ENCODE assay signal across 18 cellular contexts in genomic region chr6:95545226-95545625, GRCh38. TPM values are rescaled to one million over a fixed set of nuclear protein-coding genes. Genes with fewer than 3 reads are reported as not detected.
DNase-seq lines count a peak whose midpoint lies in the region; ATAC-seq, FAIRE-seq and TF ChIP-seq lines count a peak whose summit lies in the region.
"Had no signal": no experiment of that assay in that cellular context is flagged by ENCODE, and none has a peak within 500 bp of the region (broad histone marks: within the 10 kb centered on the region; RNA-seq: fewer than 3 reads in every experiment).

No MANE protein-coding gene starts in this region.

- H3K4me3 ChIP-seq in fibroblast of pulmonary artery (replicated peaks; ENCODE audit: low read depth, low read length) (no peak overlapping the region), neuronal stem cell (ENCODE audit: low read length in 2 of 2) (no peak overlapping the region)
- H3K4me3 ChIP-seq: dorsolateral prefrontal cortex, upper lobe of left lung had no signal

- peaks cover 2% of the 10 kb centered on the region for H3K27me3 Mint-ChIP-seq in activated CD8-positive, alpha-beta memory T cell treated with anti-CD3 and anti-CD28 coated beads, Interleukin-2, amount 10 ng/mL, durations not matched to agents 7 days and 5 days
- H3K27me3 Mint-ChIP-seq: activated CD4-positive, alpha-beta T cell treated with anti-CD3 and anti-CD28 coated beads for 36 hours; stimulated activated memory B cell treated with anti-CD40 and anti-IgM and Interleukin-4, amounts not matched to agents 10 μg/mL and 1 μg/mL and 100 μg/mL, for 72 hours had no signal

- no peak overlapping the region for H4K91ac ChIP-seq in neuronal stem cell (ENCODE audit: low read depth, low read length, poor library complexity)

- H3K79me1 ChIP-seq in neuronal stem cell (ENCODE audit: low read depth, low read length) = no peaks in the 10 kb centered on the region

- H2BK12ac ChIP-seq in neuronal stem cell (ENCODE audit: low read length) = no peak overlapping the region

- H3K4me1 Mint-ChIP-seq in activated CD8-positive, alpha-beta memory T cell treated with anti-CD3 and anti-CD28 coated beads, Interleukin-2, amount 10 ng/mL, durations not matched to agents 7 days and 5 days = no peaks in the 10 kb centered on the region
- H3K4me1 Mint-ChIP-seq: activated CD4-positive, alpha-beta T cell treated with anti-CD3 and anti-CD28 coated beads for 36 hours; CD4-positive, CD25-positive, alpha-beta regulatory T cell; stimulated activated memory B cell treated with anti-CD40 and anti-IgM and Interleukin-4, amounts not matched to agents 10 μg/mL and 1 μg/mL and 100 μg/mL, for 72 hours had no signal

- H3K36me3 ChIP-seq in neuronal stem cell (replicated peaks in 1 of 2; ENCODE audit: control insufficient read depth in 2 of 2, insufficient read depth in 2 of 2, low read length in 2 of 2) = no peaks in the 10 kb centered on the region
- H3K36me3 ChIP-seq: upper lobe of left lung had no signal

- H4K8ac ChIP-seq in neuronal stem cell (ENCODE audit: low read depth, low read length) = no peak overlapping the region

- no peak overlapping the region for H3K27ac Mint-ChIP-seq in activated CD8-positive, alpha-beta memory T cell treated with anti-CD3 and anti-CD28 coated beads, Interleukin-2, amount 10 ng/mL, durations not matched to agents 7 days and 5 days
- H3K27ac Mint-ChIP-seq: activated CD4-positive, alpha-beta T cell treated with anti-CD3 and anti-CD28 coated beads for 36 hours; activated naive CD4-positive, alpha-beta T cell treated with anti-CD3 and anti-CD28 coated beads for 36 hours; CD4-positive, CD25-positive, alpha-beta regulatory T cell; stimulated activated memory B cell treated with anti-CD40 and anti-IgM and Interleukin-4, amounts not matched to agents 10 μg/mL and 1 μg/mL and 100 μg/mL, for 72 hours had no signal

- no peak overlapping the region for H3K4me2 ChIP-seq in neuronal stem cell (ENCODE audit: insufficient read depth, low read length, poor library complexity, severe bottlenecking)

- H3K9me3 ChIP-seq in neuronal stem cell (replicated peaks in 1 of 2; ENCODE audit: control insufficient read depth in 2 of 2, insufficient read depth in 1 of 2, low read depth in 1 of 2, low read length in 2 of 2) = no peaks in the 10 kb centered on the region
- H3K9me3 ChIP-seq: upper lobe of left lung had no signal

- H3K27ac ChIP-seq in neuronal stem cell (replicated peaks; ENCODE audit: low read length) = no peak overlapping the region
- H3K27ac ChIP-seq: dorsolateral prefrontal cortex had no signal

- peak overlapping the region; percentile 10 for H2AFZ ChIP-seq in neuronal stem cell (ENCODE audit: low read length)
- H2AFZ ChIP-seq: parathyroid adenoma had no signal

- no peaks in the 10 kb centered on the region for H3K27me3 ChIP-seq in neuronal stem cell (ENCODE audit: control insufficient read depth in 3 of 3, insufficient read depth in 3 of 3, low read depth in 1 of 3, low read length in 3 of 3)
- H3K27me3 ChIP-seq: dorsolateral prefrontal cortex, upper lobe of left lung had no signal

- H3K23ac ChIP-seq in neuronal stem cell (ENCODE audit: low read depth, low read length, poor library complexity) = no peak overlapping the region

- no peak overlapping the region for H3K4me3 Mint-ChIP-seq in activated CD8-positive, alpha-beta memory T cell treated with anti-CD3 and anti-CD28 coated beads, Interleukin-2, amount 10 ng/mL, durations not matched to agents 7 days and 5 days
- H3K4me3 Mint-ChIP-seq: activated CD4-positive, alpha-beta T cell treated with anti-CD3 and anti-CD28 coated beads for 36 hours; activated naive CD4-positive, alpha-beta T cell treated with anti-CD3 and anti-CD28 coated beads for 36 hours; CD4-positive, CD25-positive, alpha-beta regulatory T cell; stimulated activated memory B cell treated with anti-CD40 and anti-IgM and Interleukin-4, amounts not matched to agents 10 μg/mL and 1 μg/mL and 100 μg/mL, for 72 hours had no signal

- H3K36me3 Mint-ChIP-seq in activated CD8-positive, alpha-beta memory T cell treated with anti-CD3 and anti-CD28 coated beads, Interleukin-2, amount 10 ng/mL, durations not matched to agents 7 days and 5 days = no peaks in the 10 kb centered on the region
- H3K36me3 Mint-ChIP-seq: CD4-positive, CD25-positive, alpha-beta regulatory T cell; stimulated activated memory B cell treated with anti-CD40 and anti-IgM and Interleukin-4, amounts not matched to agents 10 μg/mL and 1 μg/mL and 100 μg/mL, for 72 hours had no signal

- FAIRE-seq in D721Med (lab: Jason Lieb, UNC) = peak; percentile 82

- no peak overlapping the region for H2AK5ac ChIP-seq in neuronal stem cell (ENCODE audit: low read depth, low read length)

- H3K9ac ChIP-seq in neuronal stem cell (ENCODE audit: low read depth, low read length, poor library complexity) = no peak overlapping the region
- H3K9ac ChIP-seq: parathyroid adenoma had no signal

- H3K18ac ChIP-seq in neuronal stem cell (ENCODE audit: low read length) = no peak overlapping the region

- no peak for ATAC-seq in HG03354 (IDR thresholded peaks at IDR 0.05; ENCODE audit: poor library complexity, severe bottlenecking, unreplicated experiment)
- no peak for ATAC-seq in activated CD8-positive, alpha-beta memory T cell treated with anti-CD3 and anti-CD28 coated beads, Interleukin-2, amount 10 ng/mL, durations not matched to agents 7 days and 5 days
- ATAC-seq: activated CD4-positive, alpha-beta T cell treated with anti-CD3 and anti-CD28 coated beads for 36 hours; stimulated activated memory B cell treated with anti-CD40 and anti-IgM and Interleukin-4, amounts not matched to agents 10 μg/mL and 1 μg/mL and 100 μg/mL, for 72 hours had no signal

- H2BK5ac ChIP-seq in neuronal stem cell (ENCODE audit: low read length) = no peak overlapping the region

- TF ChIP-seq CTCF in D721Med (IDR thresholded peaks at IDR 0.05; ENCODE audit: insufficient read depth, missing control alignments) (no peak), fibroblast of pulmonary artery (IDR thresholded peaks at IDR 0.05; ENCODE audit: low read length, missing control alignments) (no peak)

- H2BK120ac ChIP-seq in neuronal stem cell (ENCODE audit: low read depth, low read length) = no peak overlapping the region

- H2BK15ac ChIP-seq in neuronal stem cell (ENCODE audit: low read length) = no peak overlapping the region

- no peak for DNase-seq in D721Med (ENCODE audit: insufficient read length, low spot score)
- peak; percentile 52 to 84 for DNase-seq in NCI-H524 (lab: John Stamatoyannopoulos, UW)
- peak; percentile 7 for DNase-seq in fibroblast of pulmonary artery (ENCODE audit: low read depth)
- no peak for DNase-seq in neuronal stem cell (ENCODE audit: low spot score)
- DNase-seq in activated CD8-positive, alpha-beta memory T cell treated with anti-CD3 and anti-CD28 coated beads, Interleukin-2, amount 10 ng/mL, durations not matched to agents 7 days and 5 days = no peak
- DNase-seq in GM19238 (ENCODE audit: insufficient read length, low spot score) = no peak
- DNase-seq in GM19240 (ENCODE audit: insufficient read length, low spot score) = no peak
- DNase-seq: activated CD4-positive, alpha-beta T cell treated with anti-CD3 and anti-CD28 coated beads for 36 hours; activated naive CD4-positive, alpha-beta T cell treated with anti-CD3 and anti-CD28 coated beads for 36 hours; CD4-positive, CD25-positive, alpha-beta regulatory T cell; dorsolateral prefrontal cortex; hypothalamus; KG1; stimulated activated CD4-positive, alpha-beta T cell treated with anti-CD3 and anti-CD28 coated beads, Interleukin-12 subunit alpha, Interleukin-12 subunit beta, amount 100 ng/mL, for 4 hours; upper lobe of left lung had no signal

- H3K9me3 Mint-ChIP-seq in activated CD8-positive, alpha-beta memory T cell treated with anti-CD3 and anti-CD28 coated beads, Interleukin-2, amount 10 ng/mL, durations not matched to agents 7 days and 5 days (ENCODE audit: low read depth) = no peaks in the 10 kb centered on the region
- H3K9me3 Mint-ChIP-seq: activated naive CD4-positive, alpha-beta T cell treated with anti-CD3 and anti-CD28 coated beads for 36 hours; stimulated activated memory B cell treated with anti-CD40 and anti-IgM and Interleukin-4, amounts not matched to agents 10 μg/mL and 1 μg/mL and 100 μg/mL, for 72 hours had no signal

- H3K4me1 ChIP-seq in neuronal stem cell (ENCODE audit: control insufficient read depth in 2 of 2, insufficient read depth in 1 of 2, low read depth in 1 of 2, low read length in 2 of 2) = peaks cover 1 to 21% of the 10 kb centered on the region in 2 donors
- H3K4me1 ChIP-seq: parathyroid adenoma, upper lobe of left lung had no signal

- no peak overlapping the region for H3K4ac ChIP-seq in neuronal stem cell (ENCODE audit: low read length)

- no CpG with 5 or more reads among the region's 3 CpGs for WGBS in neuronal stem cell (ENCODE audit: extremely low coverage in 2 of 2, insufficient read length in 2 of 2, insufficient replicate concordance in 1 of 2), 2 donors

- CTCF ChIA-PET in activated CD8-positive, alpha-beta memory T cell treated with anti-CD3 and anti-CD28 coated beads, Interleukin-2, amount 10 ng/mL, durations not matched to agents 7 days and 5 days (lab: Charles Lee) = no interaction called here

- H3K14ac ChIP-seq in neuronal stem cell (ENCODE audit: low read length) = no peak overlapping the region

RNA-seq across cellular contexts. Expression of gene MANEA, which starts 32.1 kb away (rescaled TPM):
- 12.0 TPM for polyA plus RNA-seq in neuronal stem cell (2013, experiment 1 of 2)
- 12.5 TPM for polyA plus RNA-seq in neuronal stem cell (2013, experiment 2 of 2)
- 10 to 100 TPM; 23.2 to 23.3 TPM for total RNA-seq in activated CD8-positive, alpha-beta memory T cell treated with anti-CD3 and anti-CD28 coated beads, Interleukin-2, amount 10 ng/mL, durations not matched to agents 7 days and 5 days

Comparison
In these comparisons a context has a peak if more than half of its experiments do, and no peak if none do; other contexts are left out.
1. DNase-seq: peak in NCI-H524 (2 of 2) and fibroblast of pulmonary artery (single experiment); none in D721Med (single experiment), neuronal stem cell (single experiment), activated CD8-positive, alpha-beta memory T cell treated with anti-CD3 and anti-CD28 coated beads, Interleukin-2, amount 10 ng/mL, durations not matched to agents 7 days and 5 days (single experiment), GM19238 (single experiment) and GM19240 (single experiment).